ENCODE assay signal across 13 cellular contexts in genomic region chr6:170202416-170203135, GRCh38.
A peak's percentile ranks its signal among the peaks of the same experiment; 100 is the strongest.
DNase-seq lines count a peak whose midpoint lies in the region; ATAC-seq and TF ChIP-seq lines count a peak whose summit lies in the region.
"Had no signal": no experiment of that assay in that cellular context is flagged by ENCODE, and none has a peak within 500 bp of the region (broad histone marks: within the 10 kb centered on the region; RNA-seq: fewer than 3 reads in every experiment).

No MANE protein-coding gene starts in this region.

- no peaks in the 10 kb centered on the region for H3K4me1 Mint-ChIP-seq in activated naive CD4-positive, alpha-beta T cell treated with anti-CD3 and anti-CD28 coated beads, Interleukin-2, amount 10 ng/mL, durations not matched to agents 7 days and 5 days

- no peaks in the 10 kb centered on the region for H3K4me1 ChIP-seq in colonic mucosa
- peaks cover 0 to 2% of the 10 kb centered on the region in 2 donors for H3K4me1 ChIP-seq in lung (ENCODE audit: control insufficient read depth in 2 of 2, insufficient read depth in 2 of 2, low read length in 2 of 2)
- H3K4me1 ChIP-seq in vagina, result peaks cover 10% of the 10 kb centered on the region
- H3K4me1 ChIP-seq in right lobe of liver, result no peaks in the 10 kb centered on the region

- H3K36me3 ChIP-seq in colonic mucosa (no peaks in the 10 kb centered on the region), lung (ENCODE audit: control insufficient read depth in 2 of 2, insufficient read depth in 2 of 2, low read length in 2 of 2) (no peaks in the 10 kb centered on the region), vagina (no peaks in the 10 kb centered on the region), right lobe of liver (no peaks in the 10 kb centered on the region)

- no peak for ATAC-seq in activated naive CD4-positive, alpha-beta T cell treated with anti-CD3 and anti-CD28 coated beads, Interleukin-2, amount 50 U/mL, for 72 hours
- ATAC-seq in lung (ENCODE audit: insufficient read depth, low FRiP score), result no peak
- ATAC-seq in right lobe of liver, result no peak
- ATAC-seq: CD8-positive, alpha-beta T cell; K562; PC-3 had no signal

- TF ChIP-seq POLR2A in vagina (IDR thresholded peaks at IDR 0.05) (no peak), right lobe of liver (IDR thresholded peaks at IDR 0.05) (no peak)

- no peak overlapping the region for H3K4me3 Mint-ChIP-seq in activated naive CD4-positive, alpha-beta T cell treated with anti-CD3 and anti-CD28 coated beads, Interleukin-2, amount 10 ng/mL, durations not matched to agents 7 days and 5 days
- H3K4me3 Mint-ChIP-seq: CD8-positive, alpha-beta T cell had no signal

- H3K27ac Mint-ChIP-seq in activated naive CD4-positive, alpha-beta T cell treated with anti-CD3 and anti-CD28 coated beads, Interleukin-2, amount 10 ng/mL, durations not matched to agents 7 days and 5 days, result no peak overlapping the region
- no peak overlapping the region for H3K27ac Mint-ChIP-seq in activated naive CD4-positive, alpha-beta T cell treated with anti-CD3 and anti-CD28 coated beads, Interleukin-2, amount 50 U/mL, for 72 hours
- H3K27ac Mint-ChIP-seq: CD8-positive, alpha-beta T cell had no signal

- TF ChIP-seq CTCF in colonic mucosa (IDR thresholded peaks at IDR 0.05) (no peak), lung (IDR thresholded peaks at IDR 0.05; ENCODE audit: control extremely low read depth, extremely low read depth) (no peak), vagina (IDR thresholded peaks at IDR 0.05) (no peak), right lobe of liver (IDR thresholded peaks at IDR 0.05) (no peak)

- peaks cover 27% of the 10 kb centered on the region for H3K9me3 Mint-ChIP-seq in activated naive CD4-positive, alpha-beta T cell treated with anti-CD3 and anti-CD28 coated beads, Interleukin-2, amount 10 ng/mL, durations not matched to agents 7 days and 5 days
- peaks cover 6 to 17% of the 10 kb centered on the region in 2 donors for H3K9me3 Mint-ChIP-seq in activated naive CD4-positive, alpha-beta T cell treated with anti-CD3 and anti-CD28 coated beads, Interleukin-2, amount 50 U/mL, for 72 hours

- peak; percentile 8 for DNase-seq in activated naive CD4-positive, alpha-beta T cell treated with anti-CD3 and anti-CD28 coated beads, Interleukin-2, amount 10 ng/mL, durations not matched to agents 7 days and 5 days
- no peak for DNase-seq in activated naive CD4-positive, alpha-beta T cell treated with anti-CD3 and anti-CD28 coated beads, Interleukin-2, amount 50 U/mL, for 72 hours (ENCODE audit: low spot score in 2 of 2)
- DNase-seq in colonic mucosa, result peak; percentile 6
- DNase-seq in lung (ENCODE audit: low spot score), result peak; percentile 27
- peak; percentile 77 to 93 for DNase-seq in vagina (ENCODE audit: extremely low spot score in 2 of 2)
- no peak for DNase-seq in DMS53 (lab: John Stamatoyannopoulos, UW)
- no peak for DNase-seq in right lobe of liver
- DNase-seq: GF-D8, GOT3, NCI-H1436 treated with DMSO at 0.1 percent for 48 hours, PC-3 had no signal

- no peak overlapping the region for H3K9ac ChIP-seq in colonic mucosa (ENCODE audit: low read depth in 2 of 2, low read length in 2 of 2)

- peaks cover 7% of the 10 kb centered on the region for H3K27me3 Mint-ChIP-seq in activated naive CD4-positive, alpha-beta T cell treated with anti-CD3 and anti-CD28 coated beads, Interleukin-2, amount 10 ng/mL, durations not matched to agents 7 days and 5 days

- H3K4me3 ChIP-seq in colonic mucosa, result no peak overlapping the region
- no peak overlapping the region for H3K4me3 ChIP-seq in lung
- no peak overlapping the region for H3K4me3 ChIP-seq in vagina
- H3K4me3 ChIP-seq in right lobe of liver, result no peak overlapping the region
- H3K4me3 ChIP-seq: K562 had no signal

- H3K27ac ChIP-seq in colonic mucosa (no peak overlapping the region), lung (ENCODE audit: low read depth in 1 of 2, low read length in 1 of 2) (no peak overlapping the region), vagina (no peak overlapping the region), right lobe of liver (no peak overlapping the region)

- CTCF ChIA-PET in activated naive CD4-positive, alpha-beta T cell treated with anti-CD3 and anti-CD28 coated beads, Interleukin-2, amount 10 ng/mL, durations not matched to agents 7 days and 5 days (lab: Charles Lee), result no interaction called here

- no peaks in the 10 kb centered on the region for H3K36me3 Mint-ChIP-seq in activated naive CD4-positive, alpha-beta T cell treated with anti-CD3 and anti-CD28 coated beads, Interleukin-2, amount 10 ng/mL, durations not matched to agents 7 days and 5 days
- H3K36me3 Mint-ChIP-seq in activated naive CD4-positive, alpha-beta T cell treated with anti-CD3 and anti-CD28 coated beads, Interleukin-2, amount 50 U/mL, for 72 hours, result peaks cover 0 to 22% of the 10 kb centered on the region in 2 donors
- H3K36me3 Mint-ChIP-seq: CD8-positive, alpha-beta T cell had no signal

- intact Hi-C loops in colonic mucosa (cut with DNase I), result no loop called here
- intact Hi-C loops in vagina (cut with DNase I), result no loop called here
- intact Hi-C loops in right lobe of liver (cut with DNase I), result no loop called here

- no peaks in the 10 kb centered on the region for H3K9me3 ChIP-seq in colonic mucosa
- peaks cover 0 to 8% of the 10 kb centered on the region in 2 donors for H3K9me3 ChIP-seq in lung (ENCODE audit: control insufficient read depth in 2 of 2, insufficient read depth in 1 of 2, low read length in 1 of 2)
- H3K9me3 ChIP-seq in vagina, result no peaks in the 10 kb centered on the region
- no peaks in the 10 kb centered on the region for H3K9me3 ChIP-seq in right lobe of liver

- H3K27me3 ChIP-seq in colonic mucosa (no peaks in the 10 kb centered on the region), lung (ENCODE audit: control insufficient read depth, insufficient read depth) (no peaks in the 10 kb centered on the region), vagina (no peaks in the 10 kb centered on the region), right lobe of liver (no peaks in the 10 kb centered on the region)

- WGBS in lung, 2 donors, result 87 to 92% methylated on average over 13 of the region's 13 CpGs
- WGBS in right lobe of liver (ENCODE audit: insufficient coverage, low coverage, low lambda C conversion rate, missing lambda C conversion rate), result 80% methylated on average over 12 of the region's 13 CpGs

Comparison
In these comparisons a context has a peak if more than half of its experiments do, and no peak if none do; other contexts are left out.
1. DNase-seq: peak in activated naive CD4-positive, alpha-beta T cell treated with anti-CD3 and anti-CD28 coated beads, Interleukin-2, amount 10 ng/mL, durations not matched to agents 7 days and 5 days (single experiment), colonic mucosa (single experiment), lung (single experiment) and vagina (2 of 2); none in activated naive CD4-positive, alpha-beta T cell treated with anti-CD3 and anti-CD28 coated beads, Interleukin-2, amount 50 U/mL, for 72 hours (0 of 2), DMS53 (single experiment) and right lobe of liver (0 of 3).